2 cellular contexts compared by ENCODE assay signal in genomic region chr4:184433258-184433892, GRCh38.
TF ChIP-seq lines count a peak whose summit lies in the region.

No MANE protein-coding gene starts in this region.

TF ChIP-seq in K562, 482 proteins besides CTCF, POLR2A, EP300 and RAD21:
- TF ChIP-seq CEBPB (tag; IDR thresholded peaks at IDR 0.05) (peak; percentile 40; the same call in 1 of the 2 replicates), SMC3 (conservative IDR thresholded peaks at IDR 0.05; ENCODE audit: insufficient read depth, low read depth, low read length) (no peak), SRSF3 (IDR thresholded peaks at IDR 0.05; ENCODE audit: insufficient read depth, low read length) (no peak), SLC30A9 (CRISPR knock-in tag; IDR thresholded peaks at IDR 0.05) (no peak), STAT5A (IDR thresholded peaks at IDR 0.05; ENCODE audit: borderline replicate concordance, low read length) (no peak), CCNT2 (IDR thresholded peaks at IDR 0.05; ENCODE audit: borderline replicate concordance, extremely low read depth, insufficient read length, low read depth, low read length) (no peak), ZSCAN29 (IDR thresholded peaks at IDR 0.05) (no peak), SNAPC5 (CRISPR knock-in tag; IDR thresholded peaks at IDR 0.05) (no peak)
TF ChIP-seq in K562: peak in this region for 1.

TF ChIP-seq in liver, 16 proteins besides CTCF, POLR2A, EP300 and RAD21:
- TF ChIP-seq NR2F2 (IDR thresholded peaks at IDR 0.05) = no peak
- peak in 1 of 2 donors; percentile 34 for TF ChIP-seq HNF4A (conservative IDR thresholded peaks at IDR 0.05)
- peak in 1 of 2 donors; percentile 55 for TF ChIP-seq RXRA (IDR thresholded peaks at IDR 0.05)
- TF ChIP-seq YY1 (IDR thresholded peaks at IDR 0.05) = no peak
- no peak for TF ChIP-seq FOXA1 (IDR thresholded peaks at IDR 0.05)
- TF ChIP-seq REST (IDR thresholded peaks at IDR 0.05) = no peak
